ENCODE assay signal across 20 cellular contexts in the genomic region with DNA sequence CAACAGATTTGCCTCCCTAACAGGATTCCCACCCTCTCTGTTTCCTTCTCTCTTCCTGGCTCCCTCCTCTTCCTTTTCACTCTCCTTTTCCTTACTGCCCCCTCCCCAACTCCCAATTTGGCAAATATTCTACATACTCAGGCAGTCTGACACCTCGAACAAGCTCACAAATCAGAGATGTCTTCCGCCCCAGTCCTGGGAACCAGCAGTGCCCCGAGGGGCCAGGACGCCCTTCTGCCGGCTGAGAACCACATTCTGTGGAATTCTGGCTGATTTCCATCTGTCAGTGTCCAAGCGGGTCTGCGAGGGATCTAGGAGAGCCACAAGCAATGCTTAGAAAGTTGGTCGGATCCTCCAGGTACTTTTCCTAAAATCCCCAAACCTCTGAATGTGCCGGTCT.
"Had no signal": no experiment of that assay in that cellular context is flagged by ENCODE, and none has a peak within 500 bp of the region (broad histone marks: within the 10 kb centered on the region; RNA-seq: fewer than 3 reads in every experiment).

No MANE protein-coding gene starts in this region.

- H3K27ac ChIP-seq: esophagus muscularis mucosa, foreskin keratinocyte, gastroesophageal sphincter, lower lobe of right lung, prostate gland, sigmoid colon, testis, tibial artery, upper lobe of right lung, uterus had no signal

- H3K36me3 Mint-ChIP-seq: immature natural killer cell; natural killer cell; stimulated activated memory B cell treated with anti-CD40 and anti-IgM and Interleukin-4, amounts not matched to agents 10 μg/mL and 1 μg/mL and 100 μg/mL, for 72 hours had no signal

- H3K9me3 Mint-ChIP-seq: natural killer cell had no signal

- H3K27me3 ChIP-seq: sigmoid colon, testis, uterus had no signal

- H3K27ac Mint-ChIP-seq: immature natural killer cell; natural killer cell; stimulated activated memory B cell treated with anti-CD40 and anti-IgM and Interleukin-4, amounts not matched to agents 10 μg/mL and 1 μg/mL and 100 μg/mL, for 72 hours had no signal

- H3K4me1 Mint-ChIP-seq: immature natural killer cell; natural killer cell; stimulated activated memory B cell treated with anti-CD40 and anti-IgM and Interleukin-4, amounts not matched to agents 10 μg/mL and 1 μg/mL and 100 μg/mL, for 72 hours had no signal

- DNase-seq: dorsolateral prefrontal cortex; effector CD4-positive, alpha-beta T cell; foreskin keratinocyte; immature natural killer cell; left ventricle myocardium superior; lower lobe of right lung; natural killer cell; right cardiac atrium; sigmoid colon; stimulated activated CD4-positive, alpha-beta T cell treated with anti-CD3 and anti-CD28 coated beads, Interleukin-2, amount 100 ng/mL, for 24 hours; stimulated activated CD4-positive, alpha-beta T cell treated with anti-CD3 and anti-CD28 coated beads, Interleukin-4, amount 100 ng/mL, for 24 hours; stimulated activated naive CD8-positive, alpha-beta T cell treated with anti-CD3 and anti-CD28 coated beads, Interleukin-15, Interleukin-2, amounts not matched to agents 100 U/mL and 50 U/mL, for 24 hours; testis; tibial artery; upper lobe of right lung; uterus had no signal

- H3K9me3 ChIP-seq: esophagus muscularis mucosa, gastroesophageal sphincter, lower lobe of right lung, prostate gland, sigmoid colon, testis, tibial artery, upper lobe of right lung, uterus had no signal

- H3K4me1 ChIP-seq: esophagus muscularis mucosa, foreskin keratinocyte, gastroesophageal sphincter, lower lobe of right lung, prostate gland, sigmoid colon, testis, tibial artery, upper lobe of right lung, uterus had no signal

- H3K36me3 ChIP-seq: esophagus muscularis mucosa, gastroesophageal sphincter, lower lobe of right lung, prostate gland, sigmoid colon, tibial artery, upper lobe of right lung, uterus had no signal

- H3K4me3 ChIP-seq: esophagus muscularis mucosa, gastroesophageal sphincter, lower lobe of right lung, prostate gland, sigmoid colon, testis, tibial artery, upper lobe of right lung, uterus had no signal

- H3K4me3 Mint-ChIP-seq: immature natural killer cell; natural killer cell; stimulated activated memory B cell treated with anti-CD40 and anti-IgM and Interleukin-4, amounts not matched to agents 10 μg/mL and 1 μg/mL and 100 μg/mL, for 72 hours had no signal
